27 cellular contexts compared by ENCODE assay signal in the genomic region with DNA sequence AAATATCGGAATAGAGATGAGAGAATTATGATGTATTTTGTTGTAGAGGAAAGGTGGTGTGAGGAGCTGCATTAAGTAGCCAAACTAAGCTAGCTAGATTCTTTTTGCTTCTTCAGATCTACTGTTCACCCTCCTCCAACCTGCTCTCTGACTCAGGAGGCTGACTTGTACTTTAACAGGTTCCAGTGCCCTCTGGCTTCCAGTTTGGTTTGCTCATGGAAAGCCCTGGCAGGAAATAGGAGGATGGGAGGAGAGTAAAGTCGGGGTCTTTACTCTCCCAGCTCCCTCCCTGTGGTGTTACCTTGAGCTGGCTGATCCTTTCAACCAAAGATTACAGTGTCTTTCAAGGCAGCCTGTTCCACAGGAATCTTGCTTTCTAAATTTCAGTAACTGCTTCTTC.
DNase-seq lines count a peak whose midpoint lies in the region; ATAC-seq, FAIRE-seq and TF ChIP-seq lines count a peak whose summit lies in the region.
"Had no signal": no experiment of that assay in that cellular context is flagged by ENCODE, and none has a peak within 500 bp of the region (broad histone marks: within the 10 kb centered on the region; RNA-seq: fewer than 3 reads in every experiment).

No MANE protein-coding gene starts in this region.

- no TSS peak for BruUV-seq in HepG2 (replicated peaks; lab: Mats Ljungman, UMichigan)

- POLR2A ChIA-PET in HepG2 (lab: Yijun Ruan, JAX) = no interaction called here

- no peaks in the 10 kb centered on the region for H4K20me1 ChIP-seq in smooth muscle cell (ENCODE audit: low read depth)
- H4K20me1 ChIP-seq in HepG2 (ENCODE audit: insufficient read depth, low read length) = no peaks in the 10 kb centered on the region

- TF ChIP-seq POLR2A in HepG2 (IDR thresholded peaks at IDR 0.05; ENCODE audit: insufficient read depth in 1 of 2, low read depth in 2 of 2, low read length in 2 of 2) = no peak

- no peaks in the 10 kb centered on the region for H3K4me1 ChIP-seq in smooth muscle cell (ENCODE audit: low read depth)
- H3K4me1 ChIP-seq in HepG2 (ENCODE audit: insufficient read depth, low read length) = no peaks in the 10 kb centered on the region
- H3K4me1 ChIP-seq: Caco-2 had no signal

- TF ChIP-seq CTCF in epithelial cell of esophagus (IDR thresholded peaks at IDR 0.05; ENCODE audit: insufficient read depth, low read depth, low read length, missing control alignments) = no peak
- no peak for TF ChIP-seq CTCF in smooth muscle cell (IDR thresholded peaks at IDR 0.05; ENCODE audit: borderline replicate concordance, insufficient read depth, poor library complexity, severe bottlenecking)
- no peak for TF ChIP-seq CTCF in HepG2 (CRISPR knock-in tag; IDR thresholded peaks at IDR 0.05)

- in situ Hi-C loops in HepG2 (cut with HindIII; ENCODE audit: extremely low pct_ligation_motif_present, low pct_unique_long_range_greater_than_20kb) = no loop called here

- no peak for TF ChIP-seq EP300 in HepG2 (IDR thresholded peaks at IDR 0.05; ENCODE audit: low read depth in 2 of 2, low read length in 2 of 2)
- no peak for TF ChIP-seq EP300 in HepG2 (CRISPR knock-in tag; IDR thresholded peaks at IDR 0.05; ENCODE audit: borderline replicate concordance)

- H3K27ac ChIP-seq in smooth muscle cell (ENCODE audit: low read depth) (peak overlapping the region; percentile 85), HepG2 (ENCODE audit: extremely low read length, insufficient read depth, low read length) (no peak overlapping the region)
- H3K27ac ChIP-seq: KMS-11 had no signal

- H3K9me3 ChIP-seq in smooth muscle cell (replicated peaks; ENCODE audit: low read depth) (no peaks in the 10 kb centered on the region), HepG2 (ENCODE audit: low read length) (peaks cover 23% of the 10 kb centered on the region)
- H3K9me3 ChIP-seq: Caco-2, SK-N-SH had no signal

- H3K4me2 ChIP-seq in smooth muscle cell = peak overlapping the region; percentile 2
- no peak overlapping the region for H3K4me2 ChIP-seq in HepG2 (ENCODE audit: low read depth, low read length)
- H3K4me2 ChIP-seq: KMS-11, SK-N-SH had no signal

- peak overlapping the region; percentile 68 for H3K9ac ChIP-seq in smooth muscle cell (ENCODE audit: low read depth)
- H3K9ac ChIP-seq in HepG2 (ENCODE audit: insufficient read depth, low read depth, low read length) = no peak overlapping the region
- H3K9ac ChIP-seq: KMS-11, SK-N-SH had no signal

- H2AFZ ChIP-seq in smooth muscle cell (ENCODE audit: low read depth) = no peak overlapping the region
- H2AFZ ChIP-seq in HepG2 (ENCODE audit: low read length) = no peak overlapping the region

- FAIRE-seq in HepG2 (lab: Jason Lieb, UNC) = no peak
- FAIRE-seq: GM12891, GM19239, RCC 7860 had no signal

- CTCF ChIA-PET in HepG2 (lab: Yijun Ruan, JAX; ENCODE audit: low intra/inter-chr PET ratio, low total read pairs) = no interaction called here

- TF ChIP-seq RAD21 in HepG2 (CRISPR knock-in tag; IDR thresholded peaks at IDR 0.05) = no peak

- H3K4me3 ChIP-seq in epithelial cell of esophagus (ENCODE audit: low read length) (no peak overlapping the region), smooth muscle cell (no peak overlapping the region), HepG2 (replicated peaks in 1 of 3; ENCODE audit: insufficient read depth in 1 of 3, low read depth in 2 of 3, low read length in 3 of 3) (no peak overlapping the region)

- WGBS in smooth muscle cell (ENCODE audit: low lambda C conversion rate) = 37% methylated on average over 2 of the region's 2 CpGs
- WGBS in HepG2 (ENCODE audit: low lambda C conversion rate) = 0% methylated on average over 2 of the region's 2 CpGs

- intact Hi-C loops in HepG2 (cut with micrococcal nuclease; ENCODE audit: unreplicated experiment) = no loop called here

- DNase-seq in HT1080 (ENCODE audit: low read depth) (peak; percentile 10), epithelial cell of esophagus (ENCODE audit: low read depth) (peak; percentile 1), kidney tubule cell (ENCODE audit: low spot score) (peak; percentile 51), smooth muscle cell (lab: John Stamatoyannopoulos, UW; ENCODE audit: unreplicated experiment) (no peak), HepG2 (ENCODE audit: low spot score) (no peak), activated gamma-delta T cell (lab: John Stamatoyannopoulos, UW) (no peak), NOMO-1 treated with DMSO at 0.1 percent for 48 hours (lab: John Stamatoyannopoulos, UW; ENCODE audit: unreplicated experiment) (no peak)
- DNase-seq: C1 segment of cervical spinal cord; Caco-2; CD8-positive, alpha-beta T cell; DMS79; EL; GF-D8; IMR-90; NCI-H1048; NCI-H1417; NCI-H1694; NCI-H2029 treated with DMSO at 0.1 percent for 48 hours; NCI-H226; NCI-H510A; NCI-H69; SK-N-SH had no signal

- H3F3A ChIP-seq in smooth muscle cell (ENCODE audit: low read depth) = no peaks in the 10 kb centered on the region

- ATAC-seq in HepG2 = no peak
- ATAC-seq in GM18873 (IDR thresholded peaks at IDR 0.05; ENCODE audit: low FRiP score, unreplicated experiment) = no peak
- ATAC-seq: CD8-positive, alpha-beta T cell had no signal

- H3K36me3 ChIP-seq in smooth muscle cell (ENCODE audit: low read depth) = no peaks in the 10 kb centered on the region
- no peaks in the 10 kb centered on the region for H3K36me3 ChIP-seq in HepG2 (replicated peaks in 1 of 2; ENCODE audit: control insufficient read depth in 1 of 2, insufficient read depth in 2 of 2, low read length in 2 of 2)

- H3K79me2 ChIP-seq in smooth muscle cell (ENCODE audit: low read depth) (no peaks in the 10 kb centered on the region), HepG2 (ENCODE audit: insufficient read depth, low read length) (no peaks in the 10 kb centered on the region)

- H3K27me3 ChIP-seq in smooth muscle cell (ENCODE audit: low read depth) = no peaks in the 10 kb centered on the region
- no peaks in the 10 kb centered on the region for H3K27me3 ChIP-seq in HepG2 (ENCODE audit: control insufficient read depth in 1 of 2, insufficient read depth in 2 of 2, low read length in 2 of 2)

TF ChIP-seq in HepG2, 621 proteins besides CTCF, POLR2A, EP300 and RAD21:
- TF ChIP-seq KAT8 (CRISPR knock-in tag; IDR thresholded peaks at IDR 0.05) (no peak), IKZF4 (CRISPR knock-in tag; IDR thresholded peaks at IDR 0.05; ENCODE audit: borderline replicate concordance, low read depth, not compliant biosample characterization) (no peak)
- TF ChIP-seq, protein P1, sequence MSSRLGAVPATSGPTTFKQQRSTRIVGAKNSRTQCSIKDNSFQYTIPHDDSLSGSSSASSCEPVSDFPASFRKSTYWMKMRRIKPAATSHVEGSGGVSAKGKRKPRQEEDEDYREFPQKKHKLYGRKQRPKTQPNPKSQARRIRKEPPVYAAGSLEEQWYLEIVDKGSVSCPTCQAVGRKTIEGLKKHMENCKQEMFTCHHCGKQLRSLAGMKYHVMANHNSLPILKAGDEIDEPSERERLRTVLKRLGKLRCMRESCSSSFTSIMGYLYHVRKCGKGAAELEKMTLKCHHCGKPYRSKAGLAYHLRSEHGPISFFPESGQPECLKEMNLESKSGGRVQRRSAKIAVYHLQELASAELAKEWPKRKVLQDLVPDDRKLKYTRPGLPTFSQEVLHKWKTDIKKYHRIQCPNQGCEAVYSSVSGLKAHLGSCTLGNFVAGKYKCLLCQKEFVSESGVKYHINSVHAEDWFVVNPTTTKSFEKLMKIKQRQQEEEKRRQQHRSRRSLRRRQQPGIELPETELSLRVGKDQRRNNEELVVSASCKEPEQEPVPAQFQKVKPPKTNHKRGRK (CRISPR knock-in tag; IDR thresholded peaks at IDR 0.05) = no peak

Comparison
In these comparisons a context has a peak if more than half of its experiments do, and no peak if none do; other contexts are left out.
1. DNase-seq: peak in HT1080 (single experiment), epithelial cell of esophagus (single experiment) and kidney tubule cell (single experiment); none in smooth muscle cell (single experiment), HepG2 (single experiment), activated gamma-delta T cell (single experiment) and NOMO-1 treated with DMSO at 0.1 percent for 48 hours (single experiment).